Comparison of ENCODE assay signal across 26 cellular contexts in the genomic region with DNA sequence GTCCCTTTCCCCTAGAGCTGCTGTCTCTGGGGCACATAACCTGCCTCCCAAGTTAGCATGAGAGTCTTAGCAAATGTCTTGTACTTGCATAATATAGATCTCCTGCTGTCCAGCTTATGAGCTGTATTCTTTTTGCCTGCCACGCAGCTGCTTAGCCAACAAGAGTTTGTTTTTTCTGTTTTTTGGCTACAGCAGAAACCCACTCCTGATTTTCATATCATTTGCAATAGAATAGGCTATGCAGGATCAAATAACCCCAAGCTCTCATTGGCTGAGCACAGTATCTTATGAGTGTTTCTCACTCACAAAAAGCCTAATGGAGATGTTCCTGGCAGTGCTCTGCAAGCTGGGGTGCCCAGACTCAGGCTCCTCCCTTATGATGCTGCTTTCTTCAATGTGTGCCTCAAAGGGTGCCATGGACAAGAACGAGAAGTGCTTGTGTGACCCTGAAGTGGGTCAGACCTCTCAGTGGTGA. TPM values are rescaled to one million over a fixed set of nuclear protein-coding genes. Genes with fewer than 3 reads are reported as not detected.
DNase-seq lines count a peak whose midpoint lies in the region; FAIRE-seq and TF ChIP-seq lines count a peak whose summit lies in the region.
"Had no signal": no experiment of that assay in that cellular context is flagged by ENCODE, and none has a peak within 500 bp of the region (broad histone marks: within the 10 kb centered on the region; RNA-seq: fewer than 3 reads in every experiment).

No MANE protein-coding gene starts in this region.

- H3K4me3 ChIP-seq in A673 (ENCODE audit: low read depth, low read length, poor library complexity, severe bottlenecking) (no peak overlapping the region), dorsolateral prefrontal cortex (no peak overlapping the region), brain microvascular endothelial cell (ENCODE audit: low read depth, low read length) (no peak overlapping the region)
- H3K4me3 ChIP-seq: breast epithelium, smooth muscle cell, thoracic aorta had no signal

- H3K36me3 Mint-ChIP-seq in mesothelial cell of epicardium: no peaks in the 10 kb centered on the region
- H3K36me3 Mint-ChIP-seq: IgD-negative memory B cell had no signal

- H3K9me3 ChIP-seq in A673 (ENCODE audit: low read depth, low read length, poor library complexity, severe bottlenecking): no peaks in the 10 kb centered on the region
- H3K9me3 ChIP-seq: breast epithelium, thoracic aorta had no signal

- FAIRE-seq in HTR-8/SVneo (lab: Jason Lieb, UNC): peak; percentile 92
- FAIRE-seq: endometrium had no signal

- no TSS peak for BruUV-seq in A673 (replicated peaks; lab: Mats Ljungman, UMichigan)

- H3K9me3 Mint-ChIP-seq in mesothelial cell of epicardium: no peaks in the 10 kb centered on the region
- H3K9me3 Mint-ChIP-seq: CD4-positive, alpha-beta T cell; IgD-negative memory B cell; stimulated activated naive B cell treated with anti-CD40 and anti-IgM and Interleukin-4, amounts not matched to agents 10 μg/mL and 1 μg/mL and 100 μg/mL, for 72 hours; T-helper 2 cell treated with Interferon-gamma antibody and Interleukin-4, amounts not matched to agents 5 μg/mL and 100 μg/mL, for 36 hours had no signal

- intact Hi-C loops in A673 (cut with micrococcal nuclease; ENCODE audit: unreplicated experiment) (no loop called here), dorsolateral prefrontal cortex (cut with DNase I) (no loop called here)

- no peaks in the 10 kb centered on the region for H3K27me3 Mint-ChIP-seq in mesothelial cell of epicardium (ENCODE audit: low read depth)

- H3K4me3 Mint-ChIP-seq in mesothelial cell of epicardium: no peak overlapping the region
- H3K4me3 Mint-ChIP-seq: CD4-positive, alpha-beta T cell; IgD-negative memory B cell; stimulated activated naive B cell treated with anti-CD40 and anti-IgM and Interleukin-4, amounts not matched to agents 10 μg/mL and 1 μg/mL and 100 μg/mL, for 72 hours; T-helper 2 cell treated with Interferon-gamma antibody and Interleukin-4, amounts not matched to agents 5 μg/mL and 100 μg/mL, for 36 hours had no signal

- CTCF ChIA-PET in A673 (lab: Charles Lee): interaction anchor here (0.9 kb wide), 1 partner anchor 54 kb away, joined by 3 read pairs; no protein-coding TSS in a partner anchor

- no peaks in the 10 kb centered on the region for H3K4me1 ChIP-seq in A673 (ENCODE audit: insufficient read depth, low read length, poor library complexity, severe bottlenecking)

- DNase-seq in A673 (ENCODE audit: low spot score) (no peak), HTR-8/SVneo (ENCODE audit: insufficient read length, low spot score) (no peak), dorsolateral prefrontal cortex (peak in 2 of 10 donors; percentile 24 to 29), mesothelial cell of epicardium (ENCODE audit: low spot score in 2 of 2, unreplicated experiment in 2 of 2) (no peak), brain microvascular endothelial cell (no peak), NCI-H2029 treated with DMSO at 0.1 percent for 48 hours (lab: John Stamatoyannopoulos, UW) (no peak), HCEC 1CT (no peak)
- DNase-seq: activated CD4-positive, alpha-beta T cell treated with anti-CD3 and anti-CD28 coated beads, Interleukin-2, amount 50 U/mL, for 4 hours; activated gamma-delta T cell; activated T-cell treated with anti-CD3 and anti-CD28 coated beads for 4 hours; CD4-positive, alpha-beta T cell; left cardiac atrium; mesenchymal stem cell; NCI-H1092; NCI-H187 treated with DMSO at 0.1 percent for 48 hours; NCI-H345; occipital lobe; stimulated activated CD4-positive, alpha-beta T cell treated with anti-CD3 and anti-CD28 coated beads, Interleukin-4, amount 100 ng/mL, for 1 hour; stimulated activated naive B cell treated with anti-CD40 and anti-IgM and Interleukin-4, amounts not matched to agents 10 μg/mL and 1 μg/mL and 100 μg/mL, for 72 hours had no signal

- H3K36me3 ChIP-seq in A673 (ENCODE audit: insufficient read depth, low read length, poor library complexity, severe bottlenecking): no peaks in the 10 kb centered on the region
- no peaks in the 10 kb centered on the region for H3K36me3 ChIP-seq in brain microvascular endothelial cell (replicated peaks)
- H3K36me3 ChIP-seq: breast epithelium, thoracic aorta had no signal

- in situ Hi-C loops in brain microvascular endothelial cell (cut with HindIII; ENCODE audit: low pct_ligation_motif_present, low sequenced_read_pairs): no loop called here

- H3K27ac Mint-ChIP-seq in mesothelial cell of epicardium: peak overlapping the region; percentile 66
- H3K27ac Mint-ChIP-seq: CD4-positive, alpha-beta T cell; stimulated activated naive B cell treated with anti-CD40 and anti-IgM and Interleukin-4, amounts not matched to agents 10 μg/mL and 1 μg/mL and 100 μg/mL, for 72 hours; T-helper 2 cell treated with Interferon-gamma antibody and Interleukin-4, amounts not matched to agents 5 μg/mL and 100 μg/mL, for 36 hours had no signal

- POLR2A ChIA-PET in A673 (lab: Charles Lee; ENCODE audit: low non-redundant PET): no interaction called here

- H3K27me3 ChIP-seq in A673 (replicated peaks; ENCODE audit: insufficient read depth, low read depth, low read length, poor library complexity): no peaks in the 10 kb centered on the region
- no peaks in the 10 kb centered on the region for H3K27me3 ChIP-seq in dorsolateral prefrontal cortex
- H3K27me3 ChIP-seq in brain microvascular endothelial cell (replicated peaks): no peaks in the 10 kb centered on the region
- H3K27me3 ChIP-seq: breast epithelium had no signal

- peaks cover 18% of the 10 kb centered on the region for H3K4me1 Mint-ChIP-seq in mesothelial cell of epicardium
- H3K4me1 Mint-ChIP-seq: IgD-negative memory B cell had no signal

- TF ChIP-seq CTCF in A673 (conservative IDR thresholded peaks at IDR 0.05; ENCODE audit: low read depth, low read length) (no peak), dorsolateral prefrontal cortex (IDR thresholded peaks at IDR 0.05 in 54 of 56, conservative IDR thresholded peaks at IDR 0.05 in 2 of 56; ENCODE audit: low read depth in 1 of 56, partially characterized antibody in 56 of 56) (no peak), mesothelial cell of epicardium (IDR thresholded peaks at IDR 0.05; ENCODE audit: unreplicated experiment) (no peak), brain microvascular endothelial cell (IDR thresholded peaks at IDR 0.05; ENCODE audit: low read depth, low read length, missing control alignments) (no peak)

- H3K27ac ChIP-seq in A673 (ENCODE audit: low read depth, low read length, poor library complexity, severe bottlenecking): peak overlapping the region; percentile 27
- H3K27ac ChIP-seq in dorsolateral prefrontal cortex: peak overlapping the region in 54 of 59 donors; percentile 1 to 91 (median 78)
- no peak overlapping the region for H3K27ac ChIP-seq in brain microvascular endothelial cell
- H3K27ac ChIP-seq: breast epithelium, thoracic aorta, VCaP had no signal

RNA-seq across cellular contexts. Expression of a gene that starts 23.1 kb away (rescaled TPM):
- total RNA-seq in A673 (2021): 37.0 and 45.2 TPM in 2 replicates
- 10 to 100 TPM; 10.3 to 48.5 (median 28.0) TPM for total RNA-seq in dorsolateral prefrontal cortex
- 20.9 to 26.2 TPM (median 22.2 TPM) in 3 replicates for total RNA-seq in mesothelial cell of epicardium

RNA-seq across cellular contexts. Expression of a gene that starts 38.9 kb away (rescaled TPM):
- total RNA-seq in A673 (2021): 40.0 and 55.8 TPM in 2 replicates
- 10 to 100 TPM in 118 of 120 experiments, 1 to 10 TPM in 2; 9.3 to 31.4 (median 15.9) TPM for total RNA-seq in dorsolateral prefrontal cortex
- total RNA-seq in mesothelial cell of epicardium: 46.0 to 49.0 TPM (median 47.6 TPM) in 3 replicates

RNA-seq across cellular contexts. Expression of a gene that starts 47.6 kb away (rescaled TPM):
- total RNA-seq in A673 (2021): 60.9 and 92.7 TPM in 2 replicates
- 10 to 100 TPM in 12 of 120 experiments, 1 to 10 TPM in 108; 1.0 to 29.2 (median 4.0) TPM for total RNA-seq in dorsolateral prefrontal cortex
- total RNA-seq in mesothelial cell of epicardium: 194 to 213 TPM (median 210 TPM) in 3 replicates
- total RNA-seq: CD4-positive, alpha-beta T cell had no signal
